In genomic region chr9:91799113-91799735, GRCh38 we compare ENCODE assay signal across 13 cellular contexts.
DNase-seq lines count a peak whose midpoint lies in the region; ATAC-seq and TF ChIP-seq lines count a peak whose summit lies in the region.
"Had no signal": no experiment of that assay in that cellular context is flagged by ENCODE, and none has a peak within 500 bp of the region (broad histone marks: within the 10 kb centered on the region; RNA-seq: fewer than 3 reads in every experiment).

No MANE protein-coding gene starts in this region.

- no peak for DNase-seq in BE2C
- DNase-seq in CD8-positive, alpha-beta memory T cell, result no peak
- no peak for DNase-seq in activated naive CD8-positive, alpha-beta T cell treated with anti-CD3 and anti-CD28 coated beads, Interleukin-2, amount 50 U/mL, for 24 hours
- no peak for DNase-seq in naive thymus-derived CD4-positive, alpha-beta T cell
- no peak for DNase-seq in NCI-H2227 treated with DMSO at 0.1 percent for 48 hours (lab: John Stamatoyannopoulos, UW)
- no peak for DNase-seq in stimulated activated naive CD4-positive, alpha-beta T cell (lab: John Stamatoyannopoulos, UW)
- no peak for DNase-seq in GF-D8 (lab: John Stamatoyannopoulos, UW)
- DNase-seq: Calu3, heart left ventricle, MM.1S, NCI-H345 had no signal

- intact Hi-C loops in naive thymus-derived CD4-positive, alpha-beta T cell (cut with micrococcal nuclease), result no loop called here

- H3K27me3 Mint-ChIP-seq in CD8-positive, alpha-beta memory T cell, result peaks cover 0 to 3% of the 10 kb centered on the region in 2 donors
- no peaks in the 10 kb centered on the region for H3K27me3 Mint-ChIP-seq in activated naive CD8-positive, alpha-beta T cell treated with anti-CD3 and anti-CD28 coated beads, Interleukin-2, amount 50 U/mL, for 24 hours
- H3K27me3 Mint-ChIP-seq in naive thymus-derived CD4-positive, alpha-beta T cell, result peaks cover 0 to 11% (median 6%) of the 10 kb centered on the region in 5 donors

- no peak overlapping the region for H3K4me3 ChIP-seq in BE2C (ENCODE audit: low read depth, low read length)
- H3K4me3 ChIP-seq in CD8-positive, alpha-beta memory T cell (ENCODE audit: low read length), result peak overlapping the region; percentile 49
- peak overlapping the region; percentile 25 for H3K4me3 ChIP-seq in naive thymus-derived CD4-positive, alpha-beta T cell (ENCODE audit: low read length)
- H3K4me3 ChIP-seq: heart left ventricle, prostate gland had no signal

- no peaks in the 10 kb centered on the region for H3K9me3 ChIP-seq in BE2C
- H3K9me3 ChIP-seq in CD8-positive, alpha-beta memory T cell (ENCODE audit: low read length), result no peaks in the 10 kb centered on the region
- no peaks in the 10 kb centered on the region for H3K9me3 ChIP-seq in naive thymus-derived CD4-positive, alpha-beta T cell (ENCODE audit: control insufficient read depth in 2 of 3, low read length in 3 of 3)
- H3K9me3 ChIP-seq: heart left ventricle, prostate gland had no signal

- H3K9me3 Mint-ChIP-seq in CD8-positive, alpha-beta memory T cell, result peaks cover 0 to 20% (median 9%) of the 10 kb centered on the region in 5 donors
- H3K9me3 Mint-ChIP-seq in activated naive CD8-positive, alpha-beta T cell treated with anti-CD3 and anti-CD28 coated beads, Interleukin-2, amount 50 U/mL, for 24 hours, result no peaks in the 10 kb centered on the region
- no peaks in the 10 kb centered on the region for H3K9me3 Mint-ChIP-seq in naive thymus-derived CD4-positive, alpha-beta T cell
- H3K9me3 Mint-ChIP-seq: brain had no signal

- peaks cover 24 to 40% (median 25%) of the 10 kb centered on the region in 3 donors for H3K4me1 Mint-ChIP-seq in CD8-positive, alpha-beta memory T cell
- H3K4me1 Mint-ChIP-seq in activated naive CD8-positive, alpha-beta T cell treated with anti-CD3 and anti-CD28 coated beads, Interleukin-2, amount 50 U/mL, for 24 hours, result peaks cover 22% of the 10 kb centered on the region
- H3K4me1 Mint-ChIP-seq in naive thymus-derived CD4-positive, alpha-beta T cell, result peaks cover 0 to 22% (median 6%) of the 10 kb centered on the region in 7 donors

- peak; percentile 21 for TF ChIP-seq CTCF in BE2C (IDR thresholded peaks at IDR 0.05; ENCODE audit: low read depth, low read length)

- H3K27ac Mint-ChIP-seq in CD8-positive, alpha-beta memory T cell, result peak overlapping the region; percentile 92 to 99 (median 98)
- H3K27ac Mint-ChIP-seq in activated naive CD8-positive, alpha-beta T cell treated with anti-CD3 and anti-CD28 coated beads, Interleukin-2, amount 50 U/mL, for 24 hours, result peak overlapping the region; percentile 49
- H3K27ac Mint-ChIP-seq in naive thymus-derived CD4-positive, alpha-beta T cell, result peak overlapping the region in 1 of 9 donors; percentile 70

- H3K36me3 Mint-ChIP-seq in CD8-positive, alpha-beta memory T cell, result no peaks in the 10 kb centered on the region
- H3K36me3 Mint-ChIP-seq in activated naive CD8-positive, alpha-beta T cell treated with anti-CD3 and anti-CD28 coated beads, Interleukin-2, amount 50 U/mL, for 24 hours (ENCODE audit: low read depth), result no peaks in the 10 kb centered on the region
- no peaks in the 10 kb centered on the region for H3K36me3 Mint-ChIP-seq in naive thymus-derived CD4-positive, alpha-beta T cell
- H3K36me3 Mint-ChIP-seq: brain had no signal

- H3K27me3 ChIP-seq in BE2C, result no peaks in the 10 kb centered on the region
- no peaks in the 10 kb centered on the region for H3K27me3 ChIP-seq in CD8-positive, alpha-beta memory T cell (ENCODE audit: insufficient read depth, low read length, poor library complexity, severe bottlenecking)
- H3K27me3 ChIP-seq in naive thymus-derived CD4-positive, alpha-beta T cell (ENCODE audit: control insufficient read depth in 2 of 2, insufficient read depth in 2 of 2, low read length in 2 of 2), result no peaks in the 10 kb centered on the region

- H3K36me3 ChIP-seq in BE2C, result no peaks in the 10 kb centered on the region; the same call in 1 of the 2 replicates
- no peaks in the 10 kb centered on the region for H3K36me3 ChIP-seq in CD8-positive, alpha-beta memory T cell (ENCODE audit: insufficient read depth, low read length)
- no peaks in the 10 kb centered on the region for H3K36me3 ChIP-seq in naive thymus-derived CD4-positive, alpha-beta T cell (ENCODE audit: control insufficient read depth in 2 of 3, insufficient read depth in 3 of 3, low read length in 3 of 3)
- H3K36me3 ChIP-seq: heart left ventricle, prostate gland had no signal

- peaks cover 13% of the 10 kb centered on the region for H3K4me1 ChIP-seq in BE2C
- peaks cover 13% of the 10 kb centered on the region for H3K4me1 ChIP-seq in CD8-positive, alpha-beta memory T cell (ENCODE audit: insufficient read depth, low read length)
- H3K4me1 ChIP-seq in naive thymus-derived CD4-positive, alpha-beta T cell (ENCODE audit: control insufficient read depth in 2 of 2, insufficient read depth in 2 of 2, low read length in 2 of 2), result peaks cover 0 to 20% of the 10 kb centered on the region in 2 donors
- H3K4me1 ChIP-seq: heart left ventricle, prostate gland had no signal

- H3K27ac ChIP-seq in CD8-positive, alpha-beta memory T cell (ENCODE audit: low read depth, low read length), result peak overlapping the region; percentile 81
- H3K27ac ChIP-seq in naive thymus-derived CD4-positive, alpha-beta T cell (ENCODE audit: low read depth, low read length), result no peak overlapping the region
- H3K27ac ChIP-seq: prostate gland had no signal

- ATAC-seq in activated naive CD8-positive, alpha-beta T cell treated with anti-CD3 and anti-CD28 coated beads, Interleukin-2, amount 50 U/mL, for 24 hours, result no peak
- ATAC-seq in naive thymus-derived CD4-positive, alpha-beta T cell, result no peak
- ATAC-seq: heart left ventricle had no signal

- CTCF ChIA-PET in CD8-positive, alpha-beta memory T cell (lab: Charles Lee), result no interaction called here
- CTCF ChIA-PET in naive thymus-derived CD4-positive, alpha-beta T cell (lab: Charles Lee), result no interaction called here

- POLR2A ChIA-PET in CD8-positive, alpha-beta memory T cell (lab: Charles Lee), result interaction anchor here (0.5 kb wide), 1 partner anchor 18 kb away, joined by 4 read pairs; no protein-coding TSS in a partner anchor
- POLR2A ChIA-PET in naive thymus-derived CD4-positive, alpha-beta T cell (lab: Charles Lee), result no interaction called here

- H3K4me3 Mint-ChIP-seq in CD8-positive, alpha-beta memory T cell, result peak overlapping the region; percentile 74 to 84 (median 81)
- H3K4me3 Mint-ChIP-seq in activated naive CD8-positive, alpha-beta T cell treated with anti-CD3 and anti-CD28 coated beads, Interleukin-2, amount 50 U/mL, for 24 hours, result no peak overlapping the region
- H3K4me3 Mint-ChIP-seq in naive thymus-derived CD4-positive, alpha-beta T cell, result peak overlapping the region in 1 of 10 donors; percentile 67
